13 cellular contexts compared by ENCODE assay signal in genomic region chr16:79593074-79593531, GRCh38. TPM values are rescaled to one million over a fixed set of nuclear protein-coding genes. Genes with fewer than 3 reads are reported as not detected.
DNase-seq lines count a peak whose midpoint lies in the region; ATAC-seq and TF ChIP-seq lines count a peak whose summit lies in the region.
"Had no signal": no experiment of that assay in that cellular context is flagged by ENCODE, and none has a peak within 500 bp of the region (broad histone marks: within the 10 kb centered on the region; RNA-seq: fewer than 3 reads in every experiment).

No MANE protein-coding gene starts in this region.

- 61% methylated on average over 7 of the region's 7 CpGs for WGBS in right cardiac atrium

- no peaks in the 10 kb centered on the region for H3K9me3 Mint-ChIP-seq in activated T-helper 17 cell treated with anti-CD3 and anti-CD28 coated beads, Interleukin-2, amount 50 U/mL, for 72 hours

- H3K4me3 ChIP-seq in right cardiac atrium (ENCODE audit: low read length) (peak overlapping the region; percentile 15), gastrocnemius medialis (peak overlapping the region; percentile 62 to 85 (median 72))
- H3K4me3 ChIP-seq: HAP-1 had no signal

- H3K4me1 Mint-ChIP-seq in activated T-helper 17 cell treated with anti-CD3 and anti-CD28 coated beads, Interleukin-2, amount 50 U/mL, for 72 hours: peaks cover 16% of the 10 kb centered on the region

- peak in 1 of 2 donors; percentile 24 for TF ChIP-seq POLR2A in gastrocnemius medialis (IDR thresholded peaks at IDR 0.05)

- H3K9me3 ChIP-seq in right cardiac atrium (ENCODE audit: control insufficient read depth, low read length): no peaks in the 10 kb centered on the region
- no peaks in the 10 kb centered on the region for H3K9me3 ChIP-seq in gastrocnemius medialis
- H3K9me3 ChIP-seq: HAP-1 had no signal

- TF ChIP-seq CTCF in gastrocnemius medialis (IDR thresholded peaks at IDR 0.05 in 4 of 5, conservative IDR thresholded peaks at IDR 0.05 in 1 of 5): no peak
- TF ChIP-seq CTCF in GM10266 (IDR thresholded peaks at IDR 0.05; ENCODE audit: control insufficient read depth, insufficient read depth, low read depth, missing control alignments): no peak

- H3K4me3 Mint-ChIP-seq in activated T-helper 17 cell treated with anti-CD3 and anti-CD28 coated beads, Interleukin-2, amount 50 U/mL, for 72 hours: peak overlapping the region; percentile 87

- intact Hi-C loops in right cardiac atrium (cut with DNase I): no loop called here
- intact Hi-C loops in gastrocnemius medialis (cut with DNase I; ENCODE audit: low total_unique reads): loop anchor here (2.0 kb wide), 1 partner anchor 52 kb away; no protein-coding TSS in a partner anchor

- in situ Hi-C loops in gastrocnemius medialis (cut with MboI; ENCODE audit: low sequenced_read_pairs in 4 of 4): loop anchor here in 2 of 4 donors (10.0 kb wide), 2 partner anchors 58 to 228 kb away; no protein-coding TSS in a partner anchor

- no peaks in the 10 kb centered on the region for H3K27me3 ChIP-seq in right cardiac atrium (ENCODE audit: control insufficient read depth, insufficient read depth)
- H3K27me3 ChIP-seq in gastrocnemius medialis: no peaks in the 10 kb centered on the region

- H3K4me1 ChIP-seq in right cardiac atrium (ENCODE audit: control insufficient read depth, insufficient read depth, low read length) (no peaks in the 10 kb centered on the region), gastrocnemius medialis (peaks cover 38 to 47% of the 10 kb centered on the region in 2 donors)
- H3K4me1 ChIP-seq: foreskin keratinocyte had no signal

- peak; percentile 37 for ATAC-seq in activated T-helper 17 cell treated with anti-CD3 and anti-CD28 coated beads, Interleukin-2, amount 50 U/mL, for 72 hours (replicated peaks)
- ATAC-seq in right cardiac atrium (peak; percentile 50 to 51), gastrocnemius medialis (peak; percentile 46 to 49)
- ATAC-seq: foreskin keratinocyte had no signal

- H3K27me3 Mint-ChIP-seq in activated T-helper 17 cell treated with anti-CD3 and anti-CD28 coated beads, Interleukin-2, amount 50 U/mL, for 72 hours: no peaks in the 10 kb centered on the region

- no peaks in the 10 kb centered on the region for H3K36me3 ChIP-seq in gastrocnemius medialis
- H3K36me3 ChIP-seq: HAP-1 had no signal

- DNase-seq in HuH-7 (ENCODE audit: low spot score): peak; percentile 72
- peak in 1 of 3 donors; percentile 50 for DNase-seq in right cardiac atrium
- peak in 1 of 2 donors; percentile 47 for DNase-seq in gastrocnemius medialis
- no peak for DNase-seq in NCI-H82 treated with DMSO at 0.1 percent for 48 hours (lab: John Stamatoyannopoulos, UW; ENCODE audit: unreplicated experiment)
- no peak for DNase-seq in NCI-H146 (lab: John Stamatoyannopoulos, UW)
- DNase-seq in NCI-H1930 (lab: John Stamatoyannopoulos, UW): no peak
- no peak for DNase-seq in GM10266 (ENCODE audit: extremely low spot score)
- DNase-seq: activated naive CD4-positive, alpha-beta T cell; Calu3; foreskin keratinocyte; NCI-H2107 had no signal

- H3K27ac Mint-ChIP-seq in activated T-helper 17 cell treated with anti-CD3 and anti-CD28 coated beads, Interleukin-2, amount 50 U/mL, for 72 hours: peak overlapping the region; percentile 90

- H3K27ac ChIP-seq in right cardiac atrium (ENCODE audit: low read length) (peak overlapping the region; percentile 73), gastrocnemius medialis (peak overlapping the region; percentile 89 to 95 (median 92))
- H3K27ac ChIP-seq: foreskin keratinocyte had no signal

- peaks cover 72% of the 10 kb centered on the region for H3K36me3 Mint-ChIP-seq in activated T-helper 17 cell treated with anti-CD3 and anti-CD28 coated beads, Interleukin-2, amount 50 U/mL, for 72 hours (ENCODE audit: low read depth)

RNA-seq across cellular contexts. Expression of gene MAF, which starts 7.4 kb away (rescaled TPM):
- total RNA-seq in activated T-helper 17 cell treated with anti-CD3 and anti-CD28 coated beads, Interleukin-2, amount 50 U/mL, for 72 hours: 100 to 1,000 TPM; 173 to 375 TPM
- total RNA-seq in right cardiac atrium (10 to 100 TPM; 17.1 to 26.6 (median 18.8) TPM), gastrocnemius medialis (10 to 100 TPM; 10.9 to 46.7 (median 32.5) TPM)
- 4.3 TPM for polyA plus RNA-seq in right cardiac atrium
